ENCODE assay signal across 8 cellular contexts in genomic region chr3:122563717-122564025, GRCh38. TPM values are rescaled to one million over a fixed set of nuclear protein-coding genes. Genes with fewer than 3 reads are reported as not detected.
DNase-seq lines count a peak whose midpoint lies in the region; ATAC-seq and TF ChIP-seq lines count a peak whose summit lies in the region.

No MANE protein-coding gene starts in this region.

- POLR2A ChIA-PET in AG04450 (lab: Yijun Ruan, JAX) = interaction anchor here (1.0 kb wide), 1 partner anchor 116 kb away, joined by 4 read pairs; no protein-coding TSS in a partner anchor

- CTCF ChIA-PET in AG04450 (lab: Charles Lee) = interaction anchor here (0.6 to 10.0 kb wide), 4 partner anchors 18 to 179 kb away, joined by 3 to 129 read pairs (median 14); partner anchors contain the start of genes FAM162A and PARP14

- H3K36me3 ChIP-seq in SK-N-MC (ENCODE audit: insufficient read depth, low read length) (no peaks in the 10 kb centered on the region), ectodermal cell (ENCODE audit: control insufficient read depth, insufficient read depth, low read length) (no peaks in the 10 kb centered on the region), mucosa of stomach (ENCODE audit: control insufficient read depth, insufficient read depth, low read length) (peaks cover 4% of the 10 kb centered on the region)

- no peak for TF ChIP-seq CTCF in AG04450 (IDR thresholded peaks at IDR 0.05; ENCODE audit: low read depth, low read length)

- H3K4me3 ChIP-seq in AG04450 (ENCODE audit: low read depth, low read length) (peak overlapping the region; percentile 82), SK-N-MC (peak overlapping the region; percentile 73), ectodermal cell (ENCODE audit: insufficient read depth, low read depth, low read length) (peak overlapping the region; percentile 59), mucosa of stomach (ENCODE audit: low read length) (peak overlapping the region; percentile 33)

- H3K27ac ChIP-seq in AG04450 (ENCODE audit: low read depth, low read length) = no peak overlapping the region
- no peak overlapping the region for H3K27ac ChIP-seq in SK-N-MC
- no peak overlapping the region for H3K27ac ChIP-seq in ectodermal cell (ENCODE audit: insufficient read depth, low read depth, low read length, poor library complexity, severe bottlenecking)

- H3K4me1 ChIP-seq in ectodermal cell (ENCODE audit: control insufficient read depth, insufficient read depth, low read length) (peaks cover 5% of the 10 kb centered on the region), mucosa of stomach (ENCODE audit: control insufficient read depth, insufficient read depth, low read length) (peaks cover 10% of the 10 kb centered on the region)

- H3K9me3 ChIP-seq in AG04450 (ENCODE audit: control insufficient read depth, insufficient read depth, low read length) (no peaks in the 10 kb centered on the region), SK-N-MC (ENCODE audit: low read depth, low read length) (no peaks in the 10 kb centered on the region), ectodermal cell (ENCODE audit: control insufficient read depth, low read length) (no peaks in the 10 kb centered on the region), mucosa of stomach (ENCODE audit: control insufficient read depth, low read length) (no peaks in the 10 kb centered on the region)

- 63 to 71% methylated on average over 5 of the region's 5 CpGs for WGBS in ectodermal cell, 2 experiments

- H3K9ac ChIP-seq in SK-N-MC (ENCODE audit: insufficient read length) (peak overlapping the region; percentile 59), mucosa of stomach (ENCODE audit: low read length) (peak overlapping the region; percentile 97)

- H3K27me3 ChIP-seq in AG04450 (ENCODE audit: control insufficient read depth, insufficient read depth, low read length) (no peaks in the 10 kb centered on the region), ectodermal cell (ENCODE audit: control insufficient read depth, insufficient read depth, low read length, poor library complexity, severe bottlenecking) (peaks cover 18% of the 10 kb centered on the region), mucosa of stomach (ENCODE audit: control insufficient read depth, insufficient read depth, low read length) (no peaks in the 10 kb centered on the region)

- peak; percentile 10 for ATAC-seq in GM21381 (IDR thresholded peaks at IDR 0.05; ENCODE audit: unreplicated experiment)
- no peak for ATAC-seq in GM21717 (IDR thresholded peaks at IDR 0.05; ENCODE audit: unreplicated experiment)
- ATAC-seq in GM21619 (IDR thresholded peaks at IDR 0.05; ENCODE audit: unreplicated experiment) = no peak

- DNase-seq in AG04450 (ENCODE audit: low read depth, low spot score) (no peak), SK-N-MC (ENCODE audit: low read depth, low spot score) (no peak)
- DNase-seq in stimulated activated naive CD4-positive, alpha-beta T cell (lab: John Stamatoyannopoulos, UW) = no peak

RNA-seq across cellular contexts. Expression of gene PARP9, which starts 0.4 kb away (rescaled TPM):
- polyA plus RNA-seq in AG04450 (2011; rRNA removed) = 18.9 and 24.4 TPM in 2 replicates
- polyA minus RNA-seq in AG04450 (2011; rRNA and poly(A)+ RNA removed) = 9.9 and 14.0 TPM in 2 replicates
- polyA plus RNA-seq in ectodermal cell (2013, experiment 1 of 4) = 1.6 TPM
- polyA plus RNA-seq in ectodermal cell (2013, experiment 2 of 4) = 1.3 TPM
- polyA plus RNA-seq in ectodermal cell (2013, experiment 3 of 4) = 1.2 TPM
- 1.4 TPM for polyA plus RNA-seq in ectodermal cell (2013, experiment 4 of 4)

RNA-seq across cellular contexts. Expression of gene DTX3L, which starts 0.5 kb away (rescaled TPM):
- polyA plus RNA-seq in AG04450 (2011; rRNA removed) = 7.0 and 8.3 TPM in 2 replicates
- polyA minus RNA-seq in AG04450 (2011; rRNA and poly(A)+ RNA removed) = 7.7 and 11.4 TPM in 2 replicates
- 1.8 TPM for polyA plus RNA-seq in ectodermal cell (2013, experiment 1 of 4)
- 2.0 TPM for polyA plus RNA-seq in ectodermal cell (2013, experiment 2 of 4)
- 1.8 TPM for polyA plus RNA-seq in ectodermal cell (2013, experiment 3 of 4)
- polyA plus RNA-seq in ectodermal cell (2013, experiment 4 of 4) = 1.5 TPM

RNA-seq across cellular contexts. Expression of gene PARP15, which starts 13.8 kb away (rescaled TPM):
- 0.09 and 0.22 TPM in 2 replicates for polyA plus RNA-seq in AG04450 (2011; rRNA removed)
- polyA minus RNA-seq in AG04450 (2011; rRNA and poly(A)+ RNA removed) = not detected in 2 replicates
- not detected for polyA plus RNA-seq in ectodermal cell (2013, experiment 1 of 4)
- polyA plus RNA-seq in ectodermal cell (2013, experiment 2 of 4) = not detected
- polyA plus RNA-seq in ectodermal cell (2013, experiment 3 of 4) = not detected
- polyA plus RNA-seq in ectodermal cell (2013, experiment 4 of 4) = not detected

RNA-seq across cellular contexts. Expression of gene KPNA1, which starts 48.9 kb away (rescaled TPM):
- polyA plus RNA-seq in AG04450 (2011; rRNA removed) = 48.1 and 54.0 TPM in 2 replicates
- 45.7 and 58.3 TPM in 2 replicates for polyA minus RNA-seq in AG04450 (2011; rRNA and poly(A)+ RNA removed)
- 56.8 TPM for polyA plus RNA-seq in ectodermal cell (2013, experiment 1 of 4)
- 58.8 TPM for polyA plus RNA-seq in ectodermal cell (2013, experiment 2 of 4)
- 41.9 TPM for polyA plus RNA-seq in ectodermal cell (2013, experiment 3 of 4)
- polyA plus RNA-seq in ectodermal cell (2013, experiment 4 of 4) = 48.6 TPM
